17 cellular contexts compared by ENCODE assay signal in the genomic region with DNA sequence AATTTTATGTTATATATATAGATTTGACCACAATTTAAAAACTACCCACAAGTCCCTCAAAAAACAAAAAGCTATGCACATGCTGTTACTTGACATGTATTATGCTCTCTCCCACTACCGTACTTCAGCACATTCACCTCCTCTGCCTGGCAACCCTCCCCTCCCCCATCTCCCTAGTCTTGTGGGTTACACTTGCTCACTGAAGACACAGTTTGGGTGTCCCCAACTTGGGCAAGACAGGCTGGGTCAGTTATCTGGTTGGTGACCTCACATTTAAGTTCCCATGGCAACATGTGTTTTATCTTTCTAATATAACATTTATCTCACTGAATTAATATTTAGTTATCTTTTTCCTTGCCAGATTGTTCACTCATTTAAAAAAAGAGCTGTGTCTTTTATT. TPM values are rescaled to one million over a fixed set of nuclear protein-coding genes. Genes with fewer than 3 reads are reported as not detected.
DNase-seq lines count a peak whose midpoint lies in the region; ATAC-seq and TF ChIP-seq lines count a peak whose summit lies in the region.
"Had no signal": no experiment of that assay in that cellular context is flagged by ENCODE, and none has a peak within 500 bp of the region (broad histone marks: within the 10 kb centered on the region; RNA-seq: fewer than 3 reads in every experiment).

No MANE protein-coding gene starts in this region.

- no peak overlapping the region for H4K91ac ChIP-seq in H9 (ENCODE audit: insufficient read length, low read depth, low read length)

- no peaks in the 10 kb centered on the region for H3K9me3 ChIP-seq in GM23248 (ENCODE audit: low read depth)
- no peaks in the 10 kb centered on the region for H3K9me3 ChIP-seq in H9 (ENCODE audit: control insufficient read depth, low read depth, low read length)
- H3K9me3 ChIP-seq in body of pancreas = no peaks in the 10 kb centered on the region
- H3K9me3 ChIP-seq in osteoblast (ENCODE audit: low read depth, low read length) = no peaks in the 10 kb centered on the region
- no peaks in the 10 kb centered on the region for H3K9me3 ChIP-seq in colonic mucosa
- H3K9me3 ChIP-seq: BLaER1, Peyer's patch had no signal

- TF ChIP-seq CTCF in H9 (conservative IDR thresholded peaks at IDR 0.05) (no peak), body of pancreas (IDR thresholded peaks at IDR 0.05) (no peak), osteoblast (IDR thresholded peaks at IDR 0.05; ENCODE audit: extremely low read depth, low read depth, low read length) (no peak), colonic mucosa (IDR thresholded peaks at IDR 0.05) (no peak), dorsolateral prefrontal cortex (IDR thresholded peaks at IDR 0.05 in 54 of 56, conservative IDR thresholded peaks at IDR 0.05 in 2 of 56; ENCODE audit: low read depth in 1 of 56, partially characterized antibody in 56 of 56) (no peak)

- no peak overlapping the region for H3T11ph ChIP-seq in H9 (ENCODE audit: low read length)

- peaks cover 34 to 64% (median 38%) of the 10 kb centered on the region in 3 experiments for H3K36me3 Mint-ChIP-seq in H9 (ENCODE audit: insufficient read depth in 1 of 3, low read depth in 3 of 3)

- H3K79me2 ChIP-seq in GM23248 (ENCODE audit: insufficient read depth) = peaks cover 100% of the 10 kb centered on the region
- H3K79me2 ChIP-seq in H9 (ENCODE audit: insufficient read depth, low read length) = no peaks in the 10 kb centered on the region
- peaks cover 90% of the 10 kb centered on the region for H3K79me2 ChIP-seq in osteoblast (ENCODE audit: insufficient read depth, low read length)

- H2BK5ac ChIP-seq in H9 (ENCODE audit: insufficient read length, low read length) = no peak overlapping the region

- H3K79me1 ChIP-seq in H9 (ENCODE audit: insufficient read depth, low read depth, low read length, poor library complexity, severe bottlenecking) = no peaks in the 10 kb centered on the region

- no peak overlapping the region for H2BK20ac ChIP-seq in H9 (ENCODE audit: low read depth, low read length, poor library complexity, severe bottlenecking)

- H3K27me3 Mint-ChIP-seq in H9 (ENCODE audit: low read depth) = no peaks in the 10 kb centered on the region
- H3K27me3 Mint-ChIP-seq: CD4-positive, alpha-beta memory T cell had no signal

- H3K4me3 ChIP-seq in GM23248 (no peak overlapping the region), body of pancreas (no peak overlapping the region), osteoblast (ENCODE audit: insufficient read depth, low read length) (no peak overlapping the region), colonic mucosa (no peak overlapping the region), dorsolateral prefrontal cortex (no peak overlapping the region)
- H3K4me3 ChIP-seq: BLaER1, GM12878, Peyer's patch had no signal

- H3K4ac ChIP-seq in H9 (ENCODE audit: low read depth, low read length) = no peak overlapping the region

- in situ Hi-C loops in GM23248 (cut with MboI) = no loop called here

- H4K8ac ChIP-seq in H9 (replicated peaks; ENCODE audit: insufficient read length, low read depth, low read length) = no peak overlapping the region

- H3K27ac Mint-ChIP-seq in H9 = peak overlapping the region; percentile 39 to 71 (median 56); a peak in 6 of 7 replicates

- H2AK5ac ChIP-seq in H9 (ENCODE audit: insufficient read length, low read length) = no peak overlapping the region

- H3K9ac ChIP-seq in GM23248 (no peak overlapping the region), H9 (ENCODE audit: extremely low read depth, insufficient read length, low read length) (no peak overlapping the region), colonic mucosa (ENCODE audit: low read depth in 2 of 2, low read length in 2 of 2) (no peak overlapping the region)
- H3K9ac ChIP-seq: BLaER1 had no signal

- no peak for TF ChIP-seq POLR2A in body of pancreas (IDR thresholded peaks at IDR 0.05)

- WGBS in GM23248 (ENCODE audit: low coverage in 1 of 2, low lambda C conversion rate in 2 of 2, missing lambda C conversion rate in 2 of 2), 2 experiments = 91 to 93% methylated on average over 1 of the region's 1 CpG
- no CpG with 5 or more reads among the region's 1 CpG for WGBS in H9 (ENCODE audit: extremely low coverage, insufficient read length, low lambda C conversion rate)
- whole genome bisulfite sequencing in body of pancreas, 2 donors = 24 to 33% methylated on average over 1 of the region's 1 CpG

- no peak overlapping the region for H2BK15ac ChIP-seq in H9 (ENCODE audit: low read depth, low read length)

- H3K4me1 ChIP-seq in GM23248 (ENCODE audit: insufficient read depth) = peaks cover 16% of the 10 kb centered on the region
- no peaks in the 10 kb centered on the region; the same call in 1 of the 2 replicates for H3K4me1 ChIP-seq in H9 (ENCODE audit: insufficient read depth, low read length)
- peaks cover 19% of the 10 kb centered on the region for H3K4me1 ChIP-seq in body of pancreas
- peaks cover 15% of the 10 kb centered on the region for H3K4me1 ChIP-seq in osteoblast (ENCODE audit: insufficient read depth, low read length)
- H3K4me1 ChIP-seq in colonic mucosa = no peaks in the 10 kb centered on the region
- H3K4me1 ChIP-seq: BLaER1, Peyer's patch had no signal

- H3K23ac ChIP-seq in H9 (ENCODE audit: insufficient read length, low read depth, low read length) = no peak overlapping the region

- H3K4me1 Mint-ChIP-seq in H9 = peaks cover 19 to 21% of the 10 kb centered on the region in 2 experiments

- H3K36me3 ChIP-seq in GM23248 (ENCODE audit: low read depth) = peaks cover 94% of the 10 kb centered on the region
- H3K36me3 ChIP-seq in body of pancreas (replicated peaks in 1 of 2; ENCODE audit: insufficient read depth in 1 of 2, low read depth in 2 of 2) = peaks cover 0 to 30% of the 10 kb centered on the region in 2 donors
- peaks cover 96% of the 10 kb centered on the region for H3K36me3 ChIP-seq in osteoblast (ENCODE audit: insufficient read depth, low read length)
- H3K36me3 ChIP-seq in colonic mucosa = peaks cover 15% of the 10 kb centered on the region

- no peak overlapping the region for H3K56ac ChIP-seq in H9 (ENCODE audit: insufficient read length, low read depth, low read length)

- no peak overlapping the region for H3K14ac ChIP-seq in H9 (ENCODE audit: insufficient read depth, low read length)

- no peaks in the 10 kb centered on the region for H3K27me3 ChIP-seq in GM23248 (replicated peaks; ENCODE audit: insufficient read depth)
- no peaks in the 10 kb centered on the region for H3K27me3 ChIP-seq in H9 (ENCODE audit: insufficient read depth, low read length)
- no peaks in the 10 kb centered on the region for H3K27me3 ChIP-seq in body of pancreas
- no peaks in the 10 kb centered on the region for H3K27me3 ChIP-seq in osteoblast (ENCODE audit: insufficient read depth, low read length)
- no peaks in the 10 kb centered on the region for H3K27me3 ChIP-seq in colonic mucosa
- no peaks in the 10 kb centered on the region for H3K27me3 ChIP-seq in dorsolateral prefrontal cortex
- H3K27me3 ChIP-seq: BLaER1, Peyer's patch had no signal

- H2BK12ac ChIP-seq in H9 (ENCODE audit: insufficient read length, low read depth, low read length) = no peak overlapping the region

- intact Hi-C loops in body of pancreas (cut with DNase I) = no loop called here
- intact Hi-C loops in colonic mucosa (cut with DNase I) = no loop called here
- intact Hi-C loops in dorsolateral prefrontal cortex (cut with DNase I) = no loop called here

- H3K4me2 ChIP-seq in GM23248 (ENCODE audit: unreplicated experiment) (no peak overlapping the region), H9 (ENCODE audit: insufficient read depth, insufficient read length, low read length) (no peak overlapping the region), osteoblast (ENCODE audit: insufficient read depth, low read length) (no peak overlapping the region)
- H3K4me2 ChIP-seq: BLaER1 had no signal

- H4K20me1 ChIP-seq in GM23248 (ENCODE audit: insufficient read depth) (no peaks in the 10 kb centered on the region), H9 (ENCODE audit: control insufficient read depth, insufficient read depth, insufficient read length) (no peaks in the 10 kb centered on the region), osteoblast (ENCODE audit: insufficient read depth, low read length) (peaks cover 44% of the 10 kb centered on the region)
- H4K20me1 ChIP-seq: BLaER1 had no signal

- H3K27ac ChIP-seq in GM23248 (0 out of 2 replicates have a peak overlapping the region, but pooled peaks have one; percentile 14), H9 (ENCODE audit: insufficient read length, low read depth, low read length) (no peak overlapping the region), body of pancreas (peak overlapping the region in 2 of 4 donors; percentile 3 to 38), osteoblast (ENCODE audit: low read depth, low read length) (peak overlapping the region; percentile 27), colonic mucosa (no peak overlapping the region), dorsolateral prefrontal cortex (no peak overlapping the region)
- H3K27ac ChIP-seq: BLaER1, Peyer's patch had no signal

- H3K23me2 ChIP-seq in H9 (ENCODE audit: insufficient read length, low read depth, low read length, poor library complexity, severe bottlenecking) = no peaks in the 10 kb centered on the region

- no peak overlapping the region for H4K5ac ChIP-seq in H9 (ENCODE audit: insufficient read length, low read depth, low read length)

- DNase-seq in GM23248 = no peak
- no peak for DNase-seq in H9
- DNase-seq in body of pancreas = peak; percentile 29 to 58 (median 44)
- DNase-seq in osteoblast (ENCODE audit: insufficient read length, low spot score, missing footprints) = no peak
- DNase-seq in colonic mucosa = no peak
- no peak for DNase-seq in DMS79 treated with DMSO at 0.1 percent for 48 hours (lab: John Stamatoyannopoulos, UW)
- no peak for DNase-seq in dorsolateral prefrontal cortex
- DNase-seq: CD4-positive, alpha-beta memory T cell; EL; Kasumi-1; MM.1S; NCI-H1105 treated with DMSO at 0.1 percent for 48 hours; NCI-H1694; NCI-H2081 treated with DMSO at 0.1 percent for 48 hours; Peyer's patch had no signal

- no peaks in the 10 kb centered on the region for H3K9me3 Mint-ChIP-seq in H9
- H3K9me3 Mint-ChIP-seq: CD4-positive, alpha-beta memory T cell had no signal

- H2AFZ ChIP-seq in GM23248 (no peak overlapping the region), H9 (ENCODE audit: low read length) (no peak overlapping the region), osteoblast (ENCODE audit: low read length) (no peak overlapping the region)

- no peak overlapping the region; a peak in 1 of 5 replicates for H3K4me3 Mint-ChIP-seq in H9
- H3K4me3 Mint-ChIP-seq: CD4-positive, alpha-beta memory T cell had no signal

- H3K18ac ChIP-seq in H9 (ENCODE audit: insufficient read length, low read depth, low read length) = no peak overlapping the region

- no peaks in the 10 kb centered on the region for H3K9me2 ChIP-seq in GM23248 (ENCODE audit: insufficient read depth)

- no peak overlapping the region for H2BK120ac ChIP-seq in H9 (ENCODE audit: low read depth, low read length, poor library complexity, severe bottlenecking)

- peak; percentile 84 for ATAC-seq in body of pancreas
- ATAC-seq: GM12878 had no signal

- peaks cover 45% of the 10 kb centered on the region for H3F3A ChIP-seq in GM23248 (ENCODE audit: insufficient read depth)

RNA-seq across cellular contexts. Expression of a gene that starts 32.7 kb away (rescaled TPM):
- total RNA-seq in GM23248 (2014; rRNA removed; shearing (Covaris generic)) = 148 and 166 TPM in 2 replicates
- 131 and 136 TPM in 2 replicates for polyA plus RNA-seq in GM23248 (2016; fragmentation: Nextera tagmentation; extraction: Ambion mirVana)
- total RNA-seq in H9 (2021) (59.1 and 61.5 TPM in 2 replicates), body of pancreas (10 to 100 TPM; 39.7 to 58.7 TPM), osteoblast (111 and 116 TPM in 2 replicates), colonic mucosa (10 to 100 TPM; 71.8 to 77.0 TPM), dorsolateral prefrontal cortex (10 to 100 TPM; 12.7 to 44.7 (median 24.8) TPM)

Comparison
In these comparisons a context has a peak if more than half of its experiments do, and no peak if none do; other contexts are left out.
1. DNase-seq: peak in body of pancreas (4 of 4); none in GM23248 (single experiment), H9 (single experiment), osteoblast (single experiment), colonic mucosa (single experiment), DMS79 treated with DMSO at 0.1 percent for 48 hours (single experiment) and dorsolateral prefrontal cortex (0 of 10).
2. H3K27ac ChIP-seq: peak in GM23248 (single experiment) and osteoblast (single experiment); none in H9 (single experiment), colonic mucosa (single experiment) and dorsolateral prefrontal cortex (0 of 59).